In the genomic region with DNA sequence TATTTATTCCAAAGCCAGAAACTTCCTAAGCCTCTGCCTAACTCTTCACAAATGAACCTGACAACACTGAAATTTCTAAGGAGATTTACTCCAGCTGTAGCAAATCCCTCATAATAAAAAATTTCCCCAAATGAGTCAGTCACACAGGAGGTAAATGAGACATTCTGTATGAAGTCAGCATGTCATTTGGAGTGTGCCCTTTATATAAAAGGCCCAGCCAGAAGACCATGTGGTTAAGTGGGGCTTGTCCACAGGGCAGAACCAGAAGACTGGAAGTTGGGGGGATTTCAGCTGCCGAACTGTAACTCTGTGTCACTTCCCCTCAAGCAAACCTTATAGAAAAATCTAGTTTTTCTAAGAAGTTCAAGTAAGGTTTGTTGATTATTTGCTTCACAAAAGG, we compare ENCODE assay signal across 12 cellular contexts. TPM values are rescaled to one million over a fixed set of nuclear protein-coding genes. Genes with fewer than 3 reads are reported as not detected.
DNase-seq lines count a peak whose midpoint lies in the region; ATAC-seq, FAIRE-seq and TF ChIP-seq lines count a peak whose summit lies in the region.
"Had no signal": no experiment of that assay in that cellular context is flagged by ENCODE, and none has a peak within 500 bp of the region (broad histone marks: within the 10 kb centered on the region; RNA-seq: fewer than 3 reads in every experiment).

No MANE protein-coding gene starts in this region.

- peak overlapping the region; percentile 59 to 93 for H3K27ac ChIP-seq in A549

- TF ChIP-seq POLR2A in A549 (IDR thresholded peaks at IDR 0.05; ENCODE audit: low read length), result no peak

- no peaks in the 10 kb centered on the region; the same call in 1 of the 2 replicates for H3K27me3 Mint-ChIP-seq in HFFc6 (ENCODE audit: insufficient read depth)

- peaks cover 46% of the 10 kb centered on the region for H3K4me1 Mint-ChIP-seq in HFFc6 (ENCODE audit: low read depth)

- no peaks in the 10 kb centered on the region for H3K9me3 Mint-ChIP-seq in HFFc6
- H3K9me3 Mint-ChIP-seq: CD4-positive, alpha-beta T cell had no signal

- CTCF ChIA-PET in A549 (lab: Yijun Ruan, JAX), result interaction anchor here (1.3 to 2.9 kb wide), 5 partner anchors 9 to 37 kb away, joined by 3 to 7 read pairs (median 4); no protein-coding TSS in a partner anchor

- H3K9me3 ChIP-seq in A549 (no peaks in the 10 kb centered on the region), mucosa of descending colon (no peaks in the 10 kb centered on the region)

- peak overlapping the region; percentile 4; the same call in 1 of the 2 replicates for H3K27ac Mint-ChIP-seq in HFFc6
- H3K27ac Mint-ChIP-seq: CD4-positive, alpha-beta T cell had no signal

- intact Hi-C loops in mucosa of descending colon (cut with DNase I, micrococcal nuclease), result no loop called here

- no peak for TF ChIP-seq RAD21 in A549 (conservative IDR thresholded peaks at IDR 0.05 in 1 of 2, IDR thresholded peaks at IDR 0.05 in 1 of 2)

- FAIRE-seq in A549 (lab: Jason Lieb, UNC), result no peak

- H3K4me3 ChIP-seq in A549 (no peak overlapping the region), cardiac fibroblast (replicated peaks in 1 of 2; ENCODE audit: low read depth in 2 of 2, low read length in 2 of 2) (no peak overlapping the region), mucosa of descending colon (no peak overlapping the region)

- DNase-seq in A549 (ENCODE audit: low read depth in 1 of 2, low spot score in 1 of 2), result no peak
- DNase-seq in HFFc6, result peak; percentile 50
- peak; percentile 20 to 90 for DNase-seq in cardiac fibroblast (ENCODE audit: low read depth in 2 of 2)
- no peak for DNase-seq in mucosa of descending colon
- no peak for DNase-seq in NCI-H510A treated with DMSO at 0.1 percent for 48 hours (lab: John Stamatoyannopoulos, UW)
- no peak for DNase-seq in omental fat pad (ENCODE audit: low spot score)
- DNase-seq in superior temporal gyrus (ENCODE audit: extremely low spot score), result no peak
- no peak for DNase-seq in NCI-H1417 treated with DMSO at 0.1 percent for 48 hours (lab: John Stamatoyannopoulos, UW)
- DNase-seq: activated naive CD4-positive, alpha-beta T cell treated with anti-CD3 and anti-CD28 coated beads, Interleukin-2, amount 50 U/mL, for 16 hours; CD4-positive, alpha-beta T cell; left ventricle myocardium superior; NCI-H1105 had no signal

- 0 out of 2 replicates have a peak, but pooled peaks cover under 1% of the 10 kb centered on the region for H3K36me3 Mint-ChIP-seq in HFFc6 (ENCODE audit: low read depth)

- H3K36me3 ChIP-seq in mucosa of descending colon (ENCODE audit: low read depth), result no peaks in the 10 kb centered on the region

- TF ChIP-seq CTCF in A549 (IDR thresholded peaks at IDR 0.05), result no peak
- TF ChIP-seq CTCF in HFFc6 (IDR thresholded peaks at IDR 0.05), result no peak
- TF ChIP-seq CTCF in cardiac fibroblast (IDR thresholded peaks at IDR 0.05; ENCODE audit: low read depth, low read length), result no peak
- no peak for TF ChIP-seq CTCF in mucosa of descending colon (IDR thresholded peaks at IDR 0.05)
- TF ChIP-seq CTCF in omental fat pad (IDR thresholded peaks at IDR 0.05), result no peak

- peak overlapping the region; percentile 45 for H3K4me2 ChIP-seq in A549

- no peak for TF ChIP-seq EP300 in A549 (IDR thresholded peaks at IDR 0.05)

- POLR2A ChIA-PET in A549 (lab: Yijun Ruan, JAX), result interaction anchor here (1.0 to 1.9 kb wide), 2 partner anchors 19 to 30 kb away, joined by 3 to 9 read pairs; partner anchors contain the start of gene NRP2

- H3K4me3 Mint-ChIP-seq in HFFc6, result no peak overlapping the region
- H3K4me3 Mint-ChIP-seq: CD4-positive, alpha-beta T cell had no signal

- H3K4me1 ChIP-seq in A549 (peaks cover 87% of the 10 kb centered on the region), mucosa of descending colon (ENCODE audit: low read depth) (no peaks in the 10 kb centered on the region)

- ATAC-seq in A549 (peak in 1 of 2 experiments; percentile 20; a peak in 2 of 6 replicates), mucosa of descending colon (peak; percentile 17), omental fat pad (ENCODE audit: low FRiP score) (no peak)
- ATAC-seq: left ventricle myocardium superior had no signal

- WGBS in A549 (ENCODE audit: missing lambda C conversion rate), result 50% methylated on average over 1 of the region's 1 CpG

TF ChIP-seq in A549, 52 proteins besides CTCF, POLR2A, EP300 and RAD21:
- TF ChIP-seq JUN (IDR thresholded peaks at IDR 0.05), result no peak
- TF ChIP-seq, protein P1, sequence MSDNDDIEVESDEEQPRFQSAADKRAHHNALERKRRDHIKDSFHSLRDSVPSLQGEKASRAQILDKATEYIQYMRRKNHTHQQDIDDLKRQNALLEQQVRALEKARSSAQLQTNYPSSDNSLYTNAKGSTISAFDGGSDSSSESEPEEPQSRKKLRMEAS (IDR thresholded peaks at IDR 0.05), result 0 out of 2 replicates have a peak, but pooled peaks have one; percentile 33
- no peak for TF ChIP-seq CHD2 (IDR thresholded peaks at IDR 0.05; ENCODE audit: low read length, partially characterized antibody)
- TF ChIP-seq RFX5 (IDR thresholded peaks at IDR 0.05), result no peak
- TF ChIP-seq FOSL2 (IDR thresholded peaks at IDR 0.05), result peak; percentile 42; the same call in 1 of the 2 replicates
- TF ChIP-seq FOSL2 (CRISPR knock-in tag; IDR thresholded peaks at IDR 0.05), result 0 out of 2 replicates have a peak, but pooled peaks have one; percentile 6
- TF ChIP-seq TFCP2L1 (CRISPR knock-in tag; IDR thresholded peaks at IDR 0.05), result no peak

RNA-seq across cellular contexts. Expression of gene NRP2, which starts 30.2 kb away (rescaled TPM):
- 144 and 154 TPM in 2 replicates for polyA plus RNA-seq in A549 (2011; rRNA removed)
- 37.9 and 48.1 TPM in 2 replicates for polyA plus RNA-seq in A549 (2012; cell fraction: cytosol; rRNA removed)
- 111 and 112 TPM in 2 replicates for polyA plus RNA-seq in A549 (2012; cell fraction: nucleus; rRNA removed)
- 125 to 187 TPM (median 159 TPM) in 3 replicates for polyA plus RNA-seq in A549 (2017; fragmentation: RNase III; extraction: RNeasy Plus Mini Kit Qiagen cat#74134 plus additional on column Dnase treatment)
- polyA minus RNA-seq in A549 (2011; rRNA and poly(A)+ RNA removed), result 199 and 240 TPM in 2 replicates
- total RNA-seq in HFFc6 (2021; fragmentation: NEBNext Ultra II Directional; extraction: Animal tissue kit (Norgen Biotek cat#: 25700)), result 10 to 100 TPM; 11.8 to 25.1 (median 21.4) TPM
- 100 to 1,000 TPM in 1 of 3 donors, 10 to 100 TPM in 2; 12.3 to 300 (median 19.2) TPM for total RNA-seq in mucosa of descending colon
- total RNA-seq in omental fat pad, result 100 to 1,000 TPM in 1 of 4 donors, 10 to 100 TPM in 3; 41.1 to 119 (median 52.4) TPM

Comparison
In these comparisons a context has a peak if more than half of its experiments do, and no peak if none do; other contexts are left out.
1. DNase-seq: peak in HFFc6 (single experiment) and cardiac fibroblast (2 of 2); none in A549 (0 of 2), mucosa of descending colon (0 of 3), NCI-H510A treated with DMSO at 0.1 percent for 48 hours (single experiment), omental fat pad (single experiment), superior temporal gyrus (single experiment) and NCI-H1417 treated with DMSO at 0.1 percent for 48 hours (single experiment).